15 cellular contexts compared by ENCODE assay signal in the genomic region with DNA sequence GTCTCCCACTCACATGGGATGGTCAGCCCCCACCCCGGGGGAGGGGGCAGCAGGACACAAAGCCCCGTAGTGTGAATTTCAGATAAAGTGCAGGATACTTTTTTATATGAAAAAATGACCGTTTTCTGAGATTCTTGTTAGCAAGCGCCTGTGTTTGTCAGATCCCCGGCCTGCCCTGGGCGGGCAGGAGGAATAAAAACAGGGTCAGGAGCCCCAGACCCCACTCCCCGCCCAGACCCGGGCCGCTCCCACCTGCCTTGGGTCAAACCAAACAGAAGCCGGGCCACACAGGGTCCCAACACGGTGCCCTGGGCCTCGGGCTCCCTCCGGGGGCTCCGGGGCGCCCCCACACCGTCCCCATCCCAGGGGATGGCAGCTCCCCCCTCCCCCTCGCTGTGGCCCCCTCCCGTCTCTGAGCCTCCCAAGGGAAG. TPM values are rescaled to one million over a fixed set of nuclear protein-coding genes. Genes with fewer than 3 reads are reported as not detected.
DNase-seq lines count a peak whose midpoint lies in the region; ATAC-seq and TF ChIP-seq lines count a peak whose summit lies in the region.
"Had no signal": no experiment of that assay in that cellular context is flagged by ENCODE, and none has a peak within 500 bp of the region (broad histone marks: within the 10 kb centered on the region; RNA-seq: fewer than 3 reads in every experiment).

No MANE protein-coding gene starts in this region.

- H3K36me3 ChIP-seq in BE2C, result no peaks in the 10 kb centered on the region
- H3K36me3 ChIP-seq in NT2/D1 (ENCODE audit: insufficient read depth, insufficient read length, low read length), result no peaks in the 10 kb centered on the region

- 0 out of 2 replicates have a peak, but pooled peaks cover under 1% of the 10 kb centered on the region for H3K4me1 ChIP-seq in BE2C
- peaks cover 56% of the 10 kb centered on the region for H3K4me1 ChIP-seq in NT2/D1 (ENCODE audit: insufficient read depth, insufficient read length)
- peaks cover 10% of the 10 kb centered on the region for H3K4me1 ChIP-seq in foreskin keratinocyte

- ATAC-seq in foreskin keratinocyte (no peak), GM19395 (IDR thresholded peaks at IDR 0.05; ENCODE audit: unreplicated experiment) (no peak)
- no peak for ATAC-seq in stimulated activated naive B cell treated with anti-CD40 and anti-IgM and Interleukin-4, amounts not matched to agents 10 μg/mL and 1 μg/mL and 100 μg/mL, for 72 hours (replicated peaks)

- no peaks in the 10 kb centered on the region for H3K9me3 Mint-ChIP-seq in stimulated activated naive B cell treated with anti-CD40 and anti-IgM and Interleukin-4, amounts not matched to agents 10 μg/mL and 1 μg/mL and 100 μg/mL, for 72 hours
- H3K9me3 Mint-ChIP-seq: brain; T-helper 1 cell treated with Interleukin-12 subunit alpha and Interleukin-12 subunit beta and Interleukin-4 antibody, amounts not matched to agents 30 μg/mL and 1 μg/mL, for 36 hours had no signal

- peaks cover 12 to 22% of the 10 kb centered on the region in 2 donors for H3K4me1 Mint-ChIP-seq in stimulated activated naive B cell treated with anti-CD40 and anti-IgM and Interleukin-4, amounts not matched to agents 10 μg/mL and 1 μg/mL and 100 μg/mL, for 72 hours

- H3K9me3 ChIP-seq in BE2C (no peaks in the 10 kb centered on the region), NT2/D1 (ENCODE audit: insufficient read depth, low read length) (no peaks in the 10 kb centered on the region)

- peak overlapping the region; percentile 78 for H3K27ac ChIP-seq in foreskin keratinocyte

- peaks cover 0 to 3% of the 10 kb centered on the region in 2 donors for H3K27me3 Mint-ChIP-seq in stimulated activated naive B cell treated with anti-CD40 and anti-IgM and Interleukin-4, amounts not matched to agents 10 μg/mL and 1 μg/mL and 100 μg/mL, for 72 hours
- H3K27me3 Mint-ChIP-seq: brain had no signal

- TF ChIP-seq CTCF in BE2C (IDR thresholded peaks at IDR 0.05; ENCODE audit: low read depth, low read length) (no peak), foreskin keratinocyte (conservative IDR thresholded peaks at IDR 0.05) (no peak)

- H3K9ac ChIP-seq in NT2/D1 (ENCODE audit: insufficient read length, low read depth), result peak overlapping the region; percentile 70

- no peak overlapping the region for H3K4me3 Mint-ChIP-seq in stimulated activated naive B cell treated with anti-CD40 and anti-IgM and Interleukin-4, amounts not matched to agents 10 μg/mL and 1 μg/mL and 100 μg/mL, for 72 hours
- H3K4me3 Mint-ChIP-seq: brain; T-helper 1 cell treated with Interleukin-12 subunit alpha and Interleukin-12 subunit beta and Interleukin-4 antibody, amounts not matched to agents 30 μg/mL and 1 μg/mL, for 36 hours had no signal

- H3K36me3 Mint-ChIP-seq in stimulated activated naive B cell treated with anti-CD40 and anti-IgM and Interleukin-4, amounts not matched to agents 10 μg/mL and 1 μg/mL and 100 μg/mL, for 72 hours, result no peaks in the 10 kb centered on the region
- H3K36me3 Mint-ChIP-seq: brain had no signal

- H3K27ac Mint-ChIP-seq in stimulated activated naive B cell treated with anti-CD40 and anti-IgM and Interleukin-4, amounts not matched to agents 10 μg/mL and 1 μg/mL and 100 μg/mL, for 72 hours, result no peak overlapping the region
- H3K27ac Mint-ChIP-seq: brain; T-helper 1 cell treated with Interleukin-12 subunit alpha and Interleukin-12 subunit beta and Interleukin-4 antibody, amounts not matched to agents 30 μg/mL and 1 μg/mL, for 36 hours had no signal

- H3K27me3 ChIP-seq in BE2C (no peaks in the 10 kb centered on the region), NT2/D1 (ENCODE audit: insufficient read depth, insufficient read length) (no peaks in the 10 kb centered on the region), foreskin keratinocyte (peaks cover 28% of the 10 kb centered on the region)

- H3K4me3 ChIP-seq in BE2C (ENCODE audit: low read depth, low read length) (no peak overlapping the region), NT2/D1 (ENCODE audit: insufficient read length, low read depth) (peak overlapping the region; percentile 8)

- DNase-seq in BE2C (peak; percentile 10), NT2/D1 (ENCODE audit: low read depth, low spot score) (no peak), foreskin keratinocyte (no peak), retina (peak; percentile 55), Kasumi-1 (lab: John Stamatoyannopoulos, UW) (no peak)
- no peak for DNase-seq in activated CD4-positive, CD25-positive, alpha-beta regulatory T cell treated with anti-CD3 and anti-CD28 coated beads, Interleukin-2, amount 50 U/mL, for 72 hours
- no peak for DNase-seq in stimulated activated naive B cell treated with anti-CD40 and anti-IgM and Interleukin-4, amounts not matched to agents 10 μg/mL and 1 μg/mL and 100 μg/mL, for 72 hours
- DNase-seq: activated CD4-positive, alpha-beta T cell treated with anti-CD3 and anti-CD28 coated beads, Interleukin-2, amount 50 U/mL, for 1 hour; activated gamma-delta T cell; C1 segment of cervical spinal cord; NCI-H1105 treated with DMSO at 0.1 percent for 48 hours; stimulated activated CD8-positive, alpha-beta memory T cell treated with anti-CD3 and anti-CD28 coated beads, Interleukin-4, amount 100 ng/mL, for 48 hours had no signal

RNA-seq across cellular contexts. Expression of gene NRARP, which starts 13.5 kb away (rescaled TPM):
- polyA plus RNA-seq in BE2C (2012; ENCODE audit: insufficient read depth, insufficient read length, low read depth), result 5.3 TPM
- 0.81 and 1.1 TPM in 2 replicates for total RNA-seq in foreskin keratinocyte
- 0.76 and 0.96 TPM in 2 replicates for polyA plus RNA-seq in foreskin keratinocyte

RNA-seq across cellular contexts. Expression of gene TOR4A, which starts 38.1 kb away (rescaled TPM):
- 9.9 TPM for polyA plus RNA-seq in BE2C (2012; ENCODE audit: insufficient read depth, insufficient read length, low read depth)
- total RNA-seq in foreskin keratinocyte, result 15.8 and 19.9 TPM in 2 replicates
- polyA plus RNA-seq in foreskin keratinocyte, result 11.8 and 15.7 TPM in 2 replicates

Comparison
In these comparisons a context has a peak if more than half of its experiments do, and no peak if none do; other contexts are left out.
1. DNase-seq: peak in BE2C (single experiment) and retina (single experiment); none in NT2/D1 (single experiment), foreskin keratinocyte (0 of 2), Kasumi-1 (0 of 2), activated CD4-positive, CD25-positive, alpha-beta regulatory T cell treated with anti-CD3 and anti-CD28 coated beads, Interleukin-2, amount 50 U/mL, for 72 hours (single experiment) and stimulated activated naive B cell treated with anti-CD40 and anti-IgM and Interleukin-4, amounts not matched to agents 10 μg/mL and 1 μg/mL and 100 μg/mL, for 72 hours (single experiment).